Comparison of ENCODE assay signal across 2 cellular contexts in genomic region chr17:58755269-58755576, GRCh38.
TF ChIP-seq lines count a peak whose summit lies in the region.

No MANE protein-coding gene starts in this region.

TF ChIP-seq in GM23338, 12 proteins besides CTCF, POLR2A, EP300 and RAD21 (continued from another document):
- no peak for TF ChIP-seq REST (IDR thresholded peaks at IDR 0.05; ENCODE audit: unreplicated experiment)
- no peak for TF ChIP-seq EZH2phosphoT487 (IDR thresholded peaks at IDR 0.05; ENCODE audit: unreplicated experiment)
- no peak for TF ChIP-seq ZNF462 (CRISPR knock-in tag; IDR thresholded peaks at IDR 0.05)
- TF ChIP-seq CREB1 (CRISPR knock-in tag; IDR thresholded peaks at IDR 0.05; ENCODE audit: low read depth), result no peak
- TF ChIP-seq NANOG (IDR thresholded peaks at IDR 0.05; ENCODE audit: borderline replicate concordance), result no peak
- no peak for TF ChIP-seq ETS1 (IDR thresholded peaks at IDR 0.05)
- no peak for TF ChIP-seq JUNB (IDR thresholded peaks at IDR 0.05; ENCODE audit: unreplicated experiment)
- no peak for TF ChIP-seq ZNF331 (CRISPR knock-in tag; IDR thresholded peaks at IDR 0.05; ENCODE audit: low read depth)
- TF ChIP-seq EZH2 (IDR thresholded peaks at IDR 0.05; ENCODE audit: low read depth, unreplicated experiment), result no peak
- TF ChIP-seq ZNF114 (CRISPR knock-in tag; IDR thresholded peaks at IDR 0.05), result no peak

TF ChIP-seq in GM12878, 131 proteins besides CTCF, POLR2A, EP300 and RAD21 (continued from another document):
- TF ChIP-seq E2F8 (IDR thresholded peaks at IDR 0.05; ENCODE audit: low read depth, partially characterized antibody) (no peak), HDAC6 (IDR thresholded peaks at IDR 0.05; ENCODE audit: unreplicated experiment) (no peak), ELK1 (IDR thresholded peaks at IDR 0.05; ENCODE audit: low read depth, low read length) (no peak), SUPT20H (IDR thresholded peaks at IDR 0.05; ENCODE audit: borderline replicate concordance, control insufficient read depth, low read depth, low read length) (no peak), IKZF1 (conservative IDR thresholded peaks at IDR 0.05) (no peak), ATF7 (IDR thresholded peaks at IDR 0.05; ENCODE audit: low read depth) (no peak), RB1 (IDR thresholded peaks at IDR 0.05; ENCODE audit: borderline replicate concordance) (no peak), GABPA (IDR thresholded peaks at IDR 0.05; ENCODE audit: low read depth) (no peak), CBX3 (IDR thresholded peaks at IDR 0.05; ENCODE audit: borderline replicate concordance, low read depth) (no peak), SMAD1 (IDR thresholded peaks at IDR 0.05; ENCODE audit: low read depth, partially characterized antibody) (no peak), ATF2 (IDR thresholded peaks at IDR 0.05; ENCODE audit: low read length) (no peak), PBX3 (IDR thresholded peaks at IDR 0.05; ENCODE audit: insufficient replicate concordance, low read depth, low read length) (no peak), ZNF687 (IDR thresholded peaks at IDR 0.05) (no peak)
